In the genomic region with DNA sequence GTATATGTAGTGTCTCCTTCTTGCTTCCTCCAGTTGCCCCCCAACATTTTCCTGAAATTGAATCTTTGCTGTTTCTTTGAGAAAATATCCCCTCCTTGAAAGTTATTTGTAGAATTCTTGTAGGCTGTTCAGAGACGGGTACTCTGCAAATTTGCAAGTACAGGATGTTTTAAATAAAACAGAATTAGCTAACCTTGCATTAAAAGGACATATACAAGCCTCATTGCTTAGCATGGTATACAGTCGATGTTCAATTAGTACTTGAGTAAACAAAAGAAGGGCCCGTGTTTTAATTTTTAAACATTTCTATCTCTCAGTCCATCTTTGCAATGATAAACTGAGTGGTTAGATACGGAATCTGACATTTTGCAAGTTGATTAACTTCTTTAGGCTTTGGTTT, we compare ENCODE assay signal across 9 cellular contexts.
"Had no signal": no experiment of that assay in that cellular context is flagged by ENCODE, and none has a peak within 500 bp of the region (broad histone marks: within the 10 kb centered on the region; RNA-seq: fewer than 3 reads in every experiment).

No MANE protein-coding gene starts in this region.

- H3K4me2 ChIP-seq: GM23338 had no signal

- H3K4me3 ChIP-seq: GM23338 had no signal

- FAIRE-seq: H1, H54, HTR-8/SVneo had no signal

- DNase-seq: H9, HCEC 1CT, KG1 had no signal

- H2AFZ ChIP-seq: GM23338 had no signal

- ATAC-seq: GM23338 had no signal

- H3K4me3 Mint-ChIP-seq: GM23338, H9, IgD-negative memory B cell had no signal

- H3K27ac ChIP-seq: HL-60 had no signal

- H3K9me3 Mint-ChIP-seq: GM23338, H9, IgD-negative memory B cell had no signal
